19 cellular contexts compared by ENCODE assay signal in genomic region chr12:74285773-74286172, GRCh38.
DNase-seq lines count a peak whose midpoint lies in the region; ATAC-seq and TF ChIP-seq lines count a peak whose summit lies in the region.
"Had no signal": no experiment of that assay in that cellular context is flagged by ENCODE, and none has a peak within 500 bp of the region (broad histone marks: within the 10 kb centered on the region; RNA-seq: fewer than 3 reads in every experiment).

No MANE protein-coding gene starts in this region.

- ATAC-seq in RWPE2 (ENCODE audit: low read depth) (peak; percentile 56; the same call in 2 of the 3 replicates), GM21529 (IDR thresholded peaks at IDR 0.05; ENCODE audit: unreplicated experiment) (no peak)
- ATAC-seq: CD8-positive, alpha-beta T cell had no signal

- H3K4me2 ChIP-seq in OCI-LY7 (ENCODE audit: low read length): no peak overlapping the region
- H3K4me2 ChIP-seq: BLaER1 treated with 17β-estradiol and CSF1 and Interleukin-3, amounts not matched to agents 10 nM and 100 nM; KMS-11 had no signal

- CTCF ChIA-PET in OCI-LY7 (lab: Charles Lee; ENCODE audit: unreplicated experiment): no interaction called here

- H3K4me1 ChIP-seq in RWPE2 (ENCODE audit: insufficient read depth, poor library complexity, severe bottlenecking) (peaks cover 6% of the 10 kb centered on the region), OCI-LY7 (ENCODE audit: insufficient read depth, low read length, poor library complexity, severe bottlenecking) (no peaks in the 10 kb centered on the region)
- H3K4me1 ChIP-seq: SJCRH30 had no signal

- H3K4me3 ChIP-seq in RWPE2 (ENCODE audit: severe bottlenecking) (no peak overlapping the region), OCI-LY7 (ENCODE audit: low read depth, low read length, poor library complexity, severe bottlenecking) (no peak overlapping the region)
- H3K4me3 ChIP-seq: BLaER1 treated with 17β-estradiol and CSF1 and Interleukin-3, amounts not matched to agents 10 nM and 100 nM; SJCRH30 had no signal

- TF ChIP-seq CTCF in RWPE2 (IDR thresholded peaks at IDR 0.05; ENCODE audit: poor library complexity, severe bottlenecking) (no peak), OCI-LY7 (conservative IDR thresholded peaks at IDR 0.05; ENCODE audit: low read length) (no peak)

- H3K79me2 ChIP-seq in OCI-LY7 (ENCODE audit: insufficient read depth, low read depth, low read length): no peaks in the 10 kb centered on the region

- H2AFZ ChIP-seq in OCI-LY7 (ENCODE audit: low read length): no peak overlapping the region

- no peak overlapping the region for H3K27ac ChIP-seq in RWPE2 (ENCODE audit: poor library complexity, severe bottlenecking)
- H3K27ac ChIP-seq in OCI-LY7 (ENCODE audit: low read depth, low read length, poor library complexity, severe bottlenecking): no peak overlapping the region
- H3K27ac ChIP-seq: BLaER1 treated with 17β-estradiol and CSF1 and Interleukin-3, amounts not matched to agents 10 nM and 100 nM; KMS-11; SJCRH30 had no signal

- no peaks in the 10 kb centered on the region for H3K27me3 ChIP-seq in RWPE2 (ENCODE audit: insufficient read depth, poor library complexity, severe bottlenecking)
- H3K27me3 ChIP-seq: BLaER1 treated with 17β-estradiol and CSF1 and Interleukin-3, amounts not matched to agents 10 nM and 100 nM; SJCRH30 had no signal

- H3K36me3 ChIP-seq in RWPE2 (ENCODE audit: low read depth) (no peaks in the 10 kb centered on the region), OCI-LY7 (ENCODE audit: insufficient read depth, low read length) (no peaks in the 10 kb centered on the region)
- H3K36me3 ChIP-seq: BLaER1 treated with 17β-estradiol and CSF1 and Interleukin-3, amounts not matched to agents 10 nM and 100 nM; SJCRH30 had no signal

- intact Hi-C loops in OCI-LY7 (cut with micrococcal nuclease; ENCODE audit: unreplicated experiment): no loop called here

- DNase-seq in HT1080 (ENCODE audit: low read depth): peak; percentile 4
- DNase-seq in RWPE2 (ENCODE audit: low spot score): no peak
- peak; percentile 6 for DNase-seq in iris pigment epithelial cell (ENCODE audit: low read depth)
- DNase-seq in renal cortical epithelial cell (ENCODE audit: low read depth): peak; percentile 8
- DNase-seq in OCI-LY7 (ENCODE audit: low spot score): no peak
- DNase-seq in SHP77 (lab: John Stamatoyannopoulos, UW): no peak
- DNase-seq: Calu3; CD8-positive, alpha-beta T cell; DMS79; NCI-H1436; NCI-H1930; NCI-H2171 treated with DMSO at 0.1 percent for 48 hours; NCI-H446; NCI-H69; NK-92 treated with Interleukin-12 subunit alpha and Interleukin-12 subunit beta, amount 100 ng/mL, for 24 hours; SJCRH30 had no signal

- H4K20me1 ChIP-seq in OCI-LY7 (ENCODE audit: insufficient read depth, low read length): no peaks in the 10 kb centered on the region
- H4K20me1 ChIP-seq: BLaER1 treated with 17β-estradiol and CSF1 and Interleukin-3, amounts not matched to agents 10 nM and 100 nM had no signal

- no TSS peak for BruUV-seq in OCI-LY7 (replicated peaks; lab: Mats Ljungman, UMichigan)

- H3K9me3 ChIP-seq in RWPE2 (ENCODE audit: severe bottlenecking): no peaks in the 10 kb centered on the region
- H3K9me3 ChIP-seq in OCI-LY7 (ENCODE audit: low read length): no peaks in the 10 kb centered on the region
- H3K9me3 ChIP-seq: BLaER1 treated with 17β-estradiol and CSF1 and Interleukin-3, amounts not matched to agents 10 nM and 100 nM; SJCRH30 had no signal

- no peaks in the 10 kb centered on the region for H3K9me2 ChIP-seq in OCI-LY7 (ENCODE audit: insufficient read depth, low read length)

- POLR2A ChIA-PET in OCI-LY7 (lab: Charles Lee): no interaction called here

Comparison
In these comparisons a context has a peak if more than half of its experiments do, and no peak if none do; other contexts are left out.
1. DNase-seq: peak in HT1080 (single experiment), iris pigment epithelial cell (single experiment) and renal cortical epithelial cell (single experiment); none in RWPE2 (single experiment), OCI-LY7 (single experiment) and SHP77 (0 of 2).